1 cellular context compared by ENCODE assay signal in the genomic region with DNA sequence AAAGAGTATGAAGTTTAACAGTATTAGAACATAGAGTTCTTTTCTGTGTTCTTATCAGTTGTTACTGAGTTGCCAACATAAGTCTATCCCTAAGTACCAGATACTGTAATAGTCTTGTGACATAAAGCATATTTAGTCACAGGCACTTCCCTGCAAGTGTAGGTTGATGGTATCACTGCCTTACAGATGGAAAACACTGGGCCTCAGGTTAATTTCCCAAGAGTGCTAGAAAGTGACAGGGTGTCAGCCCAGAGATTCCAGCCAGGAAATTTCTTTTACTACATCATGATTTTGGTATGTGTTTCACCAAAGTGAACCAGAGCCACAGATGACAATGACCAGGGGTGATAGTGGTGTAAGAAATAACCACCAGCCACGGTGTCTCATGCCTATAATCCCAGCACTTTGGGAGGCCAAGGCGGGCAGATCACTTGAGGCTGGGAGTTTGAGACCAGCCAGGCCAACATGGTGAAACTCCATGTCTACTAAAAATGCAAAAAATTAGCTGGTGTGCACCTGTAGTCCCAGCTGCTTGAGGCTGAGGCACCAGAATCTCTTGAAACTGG.
TF ChIP-seq lines count a peak whose summit lies in the region.

No MANE protein-coding gene starts in this region.

TF ChIP-seq in K562, 482 proteins besides CTCF, POLR2A, EP300 and RAD21 (continued from another document):
- TF ChIP-seq, protein P1, sequence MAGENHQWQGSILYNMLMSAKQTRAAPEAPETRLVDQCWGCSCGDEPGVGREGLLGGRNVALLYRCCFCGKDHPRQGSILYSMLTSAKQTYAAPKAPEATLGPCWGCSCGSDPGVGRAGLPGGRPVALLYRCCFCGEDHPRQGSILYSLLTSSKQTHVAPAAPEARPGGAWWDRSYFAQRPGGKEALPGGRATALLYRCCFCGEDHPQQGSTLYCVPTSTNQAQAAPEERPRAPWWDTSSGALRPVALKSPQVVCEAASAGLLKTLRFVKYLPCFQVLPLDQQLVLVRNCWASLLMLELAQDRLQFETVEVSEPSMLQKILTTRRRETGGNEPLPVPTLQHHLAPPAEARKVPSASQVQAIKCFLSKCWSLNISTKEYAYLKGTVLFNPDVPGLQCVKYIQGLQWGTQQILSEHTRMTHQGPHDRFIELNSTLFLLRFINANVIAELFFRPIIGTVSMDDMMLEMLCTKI (IDR thresholded peaks at IDR 0.05; ENCODE audit: partially characterized antibody): no peak
- peak; percentile 23 for TF ChIP-seq MEIS2 (IDR thresholded peaks at IDR 0.05; ENCODE audit: partially characterized antibody)
- peak in 1 of 2 experiments; percentile 15; a peak in 1 of 4 replicates for TF ChIP-seq TRIM24 (IDR thresholded peaks at IDR 0.05)
- TF ChIP-seq TAF1 (IDR thresholded peaks at IDR 0.05; ENCODE audit: control insufficient read depth, extremely low read depth, insufficient read depth, low read length, severe bottlenecking): no peak
- no peak for TF ChIP-seq BRF1 (IDR thresholded peaks at IDR 0.05; ENCODE audit: borderline replicate concordance, extremely low read depth, insufficient read length)
- no peak for TF ChIP-seq HIVEP1 (CRISPR knock-in tag; IDR thresholded peaks at IDR 0.05)
- TF ChIP-seq NFXL1 (CRISPR knock-in tag; IDR thresholded peaks at IDR 0.05): peak; percentile 79; the same call in 1 of the 2 replicates
- TF ChIP-seq SP2 (IDR thresholded peaks at IDR 0.05; ENCODE audit: extremely low read depth, low read depth, low read length, poor library complexity, severe bottlenecking): no peak
- no peak for TF ChIP-seq CHD1 (IDR thresholded peaks at IDR 0.05; ENCODE audit: low read length)
- no peak for TF ChIP-seq CBX2 (IDR thresholded peaks at IDR 0.05; ENCODE audit: insufficient read depth, low read length, poor library complexity, severe bottlenecking)
- TF ChIP-seq, protein P2, sequence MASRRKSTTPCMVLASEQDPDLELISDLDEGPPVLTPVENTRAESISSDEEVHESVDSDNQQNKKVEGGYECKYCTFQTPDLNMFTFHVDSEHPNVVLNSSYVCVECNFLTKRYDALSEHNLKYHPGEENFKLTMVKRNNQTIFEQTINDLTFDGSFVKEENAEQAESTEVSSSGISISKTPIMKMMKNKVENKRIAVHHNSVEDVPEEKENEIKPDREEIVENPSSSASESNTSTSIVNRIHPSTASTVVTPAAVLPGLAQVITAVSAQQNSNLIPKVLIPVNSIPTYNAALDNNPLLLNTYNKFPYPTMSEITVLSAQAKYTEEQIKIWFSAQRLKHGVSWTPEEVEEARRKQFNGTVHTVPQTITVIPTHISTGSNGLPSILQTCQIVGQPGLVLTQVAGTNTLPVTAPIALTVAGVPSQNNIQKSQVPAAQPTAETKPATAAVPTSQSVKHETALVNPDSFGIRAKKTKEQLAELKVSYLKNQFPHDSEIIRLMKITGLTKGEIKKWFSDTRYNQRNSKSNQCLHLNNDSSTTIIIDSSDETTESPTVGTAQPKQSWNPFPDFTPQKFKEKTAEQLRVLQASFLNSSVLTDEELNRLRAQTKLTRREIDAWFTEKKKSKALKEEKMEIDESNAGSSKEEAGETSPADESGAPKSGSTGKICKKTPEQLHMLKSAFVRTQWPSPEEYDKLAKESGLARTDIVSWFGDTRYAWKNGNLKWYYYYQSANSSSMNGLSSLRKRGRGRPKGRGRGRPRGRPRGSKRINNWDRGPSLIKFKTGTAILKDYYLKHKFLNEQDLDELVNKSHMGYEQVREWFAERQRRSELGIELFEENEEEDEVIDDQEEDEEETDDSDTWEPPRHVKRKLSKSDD (conservative IDR thresholded peaks at IDR 0.05; ENCODE audit: low read length): no peak
TF ChIP-seq in K562: peak in this region for 64.
